1 cellular context compared by ENCODE assay signal in the genomic region with DNA sequence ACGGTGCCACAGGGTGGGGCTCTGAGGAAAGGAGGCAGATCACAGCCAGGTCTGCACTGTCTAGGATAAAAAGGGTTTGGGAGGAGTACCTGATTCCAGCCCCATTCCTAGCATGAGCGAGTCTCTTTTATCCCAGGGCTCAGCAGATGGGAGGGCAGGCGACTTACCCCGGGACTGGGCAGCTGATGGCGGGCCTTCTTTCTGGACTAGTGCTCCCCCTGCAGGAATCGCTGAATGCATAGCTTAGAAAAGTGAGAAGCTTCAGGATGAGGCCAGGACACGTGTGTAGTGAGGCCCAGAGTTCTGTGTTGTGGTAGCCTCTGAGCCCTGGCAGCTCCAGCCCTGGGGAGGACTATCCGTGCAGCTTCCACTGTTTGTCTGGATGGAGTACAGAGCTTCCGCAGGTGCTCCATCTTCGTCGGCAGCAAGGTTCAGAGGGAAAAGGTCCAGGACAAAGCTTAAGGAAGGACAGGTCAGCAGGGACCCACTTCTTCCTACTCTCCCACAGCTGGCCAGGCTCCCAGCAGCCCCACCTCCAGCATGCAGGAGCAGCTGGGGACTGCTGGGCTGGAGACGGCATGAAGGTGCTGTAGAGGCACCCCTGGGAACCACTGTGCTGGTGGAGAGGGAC.
TF ChIP-seq lines count a peak whose summit lies in the region.

No MANE protein-coding gene starts in this region.

TF ChIP-seq in K562, 482 proteins besides CTCF, POLR2A, EP300 and RAD21 (continued from another document):
- TF ChIP-seq, protein P1, sequence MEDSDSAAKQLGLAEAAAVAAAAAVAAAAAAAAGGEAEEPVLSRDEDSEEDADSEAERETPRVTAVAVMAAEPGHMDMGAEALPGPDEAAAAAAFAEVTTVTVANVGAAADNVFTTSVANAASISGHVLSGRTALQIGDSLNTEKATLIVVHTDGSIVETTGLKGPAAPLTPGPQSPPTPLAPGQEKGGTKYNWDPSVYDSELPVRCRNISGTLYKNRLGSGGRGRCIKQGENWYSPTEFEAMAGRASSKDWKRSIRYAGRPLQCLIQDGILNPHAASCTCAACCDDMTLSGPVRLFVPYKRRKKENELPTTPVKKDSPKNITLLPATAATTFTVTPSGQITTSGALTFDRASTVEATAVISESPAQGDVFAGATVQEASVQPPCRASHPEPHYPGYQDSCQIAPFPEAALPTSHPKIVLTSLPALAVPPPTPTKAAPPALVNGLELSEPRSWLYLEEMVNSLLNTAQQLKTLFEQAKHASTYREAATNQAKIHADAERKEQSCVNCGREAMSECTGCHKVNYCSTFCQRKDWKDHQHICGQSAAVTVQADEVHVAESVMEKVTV (CRISPR knock-in tag; IDR thresholded peaks at IDR 0.05), result peak; percentile 66
- TF ChIP-seq, protein P2, sequence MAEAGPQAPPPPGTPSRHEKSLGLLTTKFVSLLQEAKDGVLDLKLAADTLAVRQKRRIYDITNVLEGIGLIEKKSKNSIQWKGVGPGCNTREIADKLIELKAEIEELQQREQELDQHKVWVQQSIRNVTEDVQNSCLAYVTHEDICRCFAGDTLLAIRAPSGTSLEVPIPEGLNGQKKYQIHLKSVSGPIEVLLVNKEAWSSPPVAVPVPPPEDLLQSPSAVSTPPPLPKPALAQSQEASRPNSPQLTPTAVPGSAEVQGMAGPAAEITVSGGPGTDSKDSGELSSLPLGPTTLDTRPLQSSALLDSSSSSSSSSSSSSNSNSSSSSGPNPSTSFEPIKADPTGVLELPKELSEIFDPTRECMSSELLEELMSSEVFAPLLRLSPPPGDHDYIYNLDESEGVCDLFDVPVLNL (CRISPR knock-in tag; IDR thresholded peaks at IDR 0.05; ENCODE audit: low read depth), result no peak
- no peak for TF ChIP-seq FUS (optimal IDR thresholded peaks at IDR 0.05; ENCODE audit: low read depth, low read length)
- no peak for TF ChIP-seq TCFL5 (CRISPR knock-in tag; conservative IDR thresholded peaks at IDR 0.05)
- TF ChIP-seq, protein P3, sequence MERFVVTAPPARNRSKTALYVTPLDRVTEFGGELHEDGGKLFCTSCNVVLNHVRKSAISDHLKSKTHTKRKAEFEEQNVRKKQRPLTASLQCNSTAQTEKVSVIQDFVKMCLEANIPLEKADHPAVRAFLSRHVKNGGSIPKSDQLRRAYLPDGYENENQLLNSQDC (CRISPR knock-in tag; IDR thresholded peaks at IDR 0.05), result no peak
- no peak for TF ChIP-seq HDAC3 (IDR thresholded peaks at IDR 0.05; ENCODE audit: borderline replicate concordance, partially characterized antibody)
- TF ChIP-seq SMC3 (conservative IDR thresholded peaks at IDR 0.05; ENCODE audit: insufficient read depth, low read depth, low read length), result peak; percentile 46; the same call in 1 of the 2 replicates
- 0 out of 4 replicates have a peak, but pooled peaks of 1 of the 2 experiments have one; percentile 31 for TF ChIP-seq MAZ (CRISPR knock-in tag; conservative IDR thresholded peaks at IDR 0.05 in 1 of 2, IDR thresholded peaks at IDR 0.05 in 1 of 2)
- TF ChIP-seq, protein P4, sequence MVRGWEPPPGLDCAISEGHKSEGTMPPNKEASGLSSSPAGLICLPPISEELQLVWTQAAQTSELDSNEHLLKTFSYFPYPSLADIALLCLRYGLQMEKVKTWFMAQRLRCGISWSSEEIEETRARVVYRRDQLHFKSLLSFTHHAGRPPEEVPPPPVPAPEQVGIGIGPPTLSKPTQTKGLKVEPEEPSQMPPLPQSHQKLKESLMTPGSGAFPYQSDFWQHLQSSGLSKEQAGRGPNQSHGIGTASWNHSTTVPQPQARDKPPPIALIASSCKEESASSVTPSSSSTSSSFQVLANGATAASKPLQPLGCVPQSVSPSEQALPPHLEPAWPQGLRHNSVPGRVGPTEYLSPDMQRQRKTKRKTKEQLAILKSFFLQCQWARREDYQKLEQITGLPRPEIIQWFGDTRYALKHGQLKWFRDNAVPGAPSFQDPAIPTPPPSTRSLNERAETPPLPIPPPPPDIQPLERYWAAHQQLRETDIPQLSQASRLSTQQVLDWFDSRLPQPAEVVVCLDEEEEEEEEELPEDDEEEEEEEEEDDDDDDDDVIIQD (CRISPR knock-in tag; IDR thresholded peaks at IDR 0.05), result no peak
- no peak for TF ChIP-seq SLC30A9 (CRISPR knock-in tag; IDR thresholded peaks at IDR 0.05)
- peak; percentile 76; the same call in 1 of the 2 replicates for TF ChIP-seq STAG1 (CRISPR knock-in tag; IDR thresholded peaks at IDR 0.05; ENCODE audit: borderline replicate concordance)
- TF ChIP-seq LARP7 (IDR thresholded peaks at IDR 0.05), result no peak
- TF ChIP-seq, protein P5, sequence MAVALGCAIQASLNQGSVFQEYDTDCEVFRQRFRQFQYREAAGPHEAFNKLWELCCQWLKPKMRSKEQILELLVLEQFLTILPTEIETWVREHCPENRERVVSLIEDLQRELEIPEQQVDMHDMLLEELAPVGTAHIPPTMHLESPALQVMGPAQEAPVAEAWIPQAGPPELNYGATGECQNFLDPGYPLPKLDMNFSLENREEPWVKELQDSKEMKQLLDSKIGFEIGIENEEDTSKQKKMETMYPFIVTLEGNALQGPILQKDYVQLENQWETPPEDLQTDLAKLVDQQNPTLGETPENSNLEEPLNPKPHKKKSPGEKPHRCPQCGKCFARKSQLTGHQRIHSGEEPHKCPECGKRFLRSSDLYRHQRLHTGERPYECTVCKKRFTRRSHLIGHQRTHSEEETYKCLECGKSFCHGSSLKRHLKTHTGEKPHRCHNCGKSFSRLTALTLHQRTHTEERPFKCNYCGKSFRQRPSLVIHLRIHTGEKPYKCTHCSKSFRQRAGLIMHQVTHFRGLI (CRISPR knock-in tag; IDR thresholded peaks at IDR 0.05), result no peak
- 0 out of 2 replicates have a peak, but pooled peaks have one; percentile 24 for TF ChIP-seq BHLHE40 (IDR thresholded peaks at IDR 0.05; ENCODE audit: low read length)
- TF ChIP-seq ZNF589 (CRISPR knock-in tag; IDR thresholded peaks at IDR 0.05; ENCODE audit: low read depth), result no peak
